Comparison of ENCODE assay signal across 6 cellular contexts in the genomic region with DNA sequence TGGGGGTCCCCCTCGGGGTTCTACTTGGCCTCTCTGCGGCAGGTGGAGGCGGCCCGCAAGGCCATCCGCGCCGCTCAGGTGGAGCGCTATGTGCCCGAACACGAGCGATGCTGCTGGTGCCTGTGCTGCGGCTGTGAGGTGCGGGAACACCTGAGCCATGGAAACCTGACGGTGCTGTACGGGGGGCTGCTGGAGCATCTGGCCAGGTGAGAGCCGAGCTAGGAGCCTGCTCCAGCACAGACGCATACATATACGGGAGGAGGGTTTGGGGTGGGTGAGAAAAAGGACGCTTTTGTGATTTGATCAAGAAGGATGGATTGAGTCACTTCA. TPM values are rescaled to one million over a fixed set of nuclear protein-coding genes. Genes with fewer than 3 reads are reported as not detected.
DNase-seq lines count a peak whose midpoint lies in the region; ATAC-seq, FAIRE-seq and TF ChIP-seq lines count a peak whose summit lies in the region.

No MANE protein-coding gene starts in this region.

- H3K36me3 ChIP-seq in GM12878 (ENCODE audit: control insufficient read depth in 2 of 2, insufficient read depth in 2 of 2, low read length in 1 of 2): 0 out of 4 replicates have a peak, but pooled peaks cover 0 to 2% of the 10 kb centered on the region in 2 experiments

- no peaks in the 10 kb centered on the region for H4K20me1 ChIP-seq in GM12878 (ENCODE audit: control insufficient read depth, insufficient read depth)

- peak; percentile 7 to 13 for ATAC-seq in activated T-cell treated with anti-CD3 and anti-CD28 coated beads, Interleukin-2, amount 50 U/mL, for 4 hours
- ATAC-seq in GM12878 (no peak; the same call in 2 of the 3 replicates), GM19452 (IDR thresholded peaks at IDR 0.05; ENCODE audit: unreplicated experiment) (no peak)

- H3K9me3 Mint-ChIP-seq in activated T-cell treated with anti-CD3 and anti-CD28 coated beads, Interleukin-2, amount 50 U/mL, for 4 hours: no peaks in the 10 kb centered on the region
- no peaks in the 10 kb centered on the region for H3K9me3 Mint-ChIP-seq in nephron

- peak overlapping the region; percentile 48; the same call in 1 of the 2 replicates for H3K27ac ChIP-seq in GM12878 (ENCODE audit: control insufficient read depth, insufficient read depth)

- no peaks in the 10 kb centered on the region for H3K27me3 Mint-ChIP-seq in activated T-cell treated with anti-CD3 and anti-CD28 coated beads, Interleukin-2, amount 50 U/mL, for 4 hours (ENCODE audit: low read depth)
- H3K27me3 Mint-ChIP-seq in nephron (ENCODE audit: low read depth): no peaks in the 10 kb centered on the region

- TSS peak; percentile 75 for BruUV-seq in GM12878 (replicated peaks; lab: Mats Ljungman, UMichigan)

- peaks cover 30% of the 10 kb centered on the region for H3K4me1 Mint-ChIP-seq in activated T-cell treated with anti-CD3 and anti-CD28 coated beads, Interleukin-2, amount 50 U/mL, for 4 hours (ENCODE audit: low read depth)
- H3K4me1 Mint-ChIP-seq in nephron: peaks cover 23% of the 10 kb centered on the region

- no peak for TF ChIP-seq POLR2A in GM12878 (IDR thresholded peaks at IDR 0.05; ENCODE audit: low read depth, low read length)

- no peaks in the 10 kb centered on the region; the same call in none of the 2 replicates for H3K4me1 ChIP-seq in GM12878 (ENCODE audit: control insufficient read depth, insufficient read depth, low read length)

- no peaks in the 10 kb centered on the region for H3K9me3 ChIP-seq in GM12878 (replicated peaks; ENCODE audit: control insufficient read depth, insufficient read depth, low read length)

- peak overlapping the region; percentile 98 for H2AFZ ChIP-seq in GM12878 (ENCODE audit: control insufficient read depth, low read depth, low read length)

- in situ Hi-C loops in GM12878 (cut with MboI): no loop called here

- peaks cover 24% of the 10 kb centered on the region for H3K79me2 ChIP-seq in GM12878 (ENCODE audit: control insufficient read depth, insufficient read depth, low read length)

- no peaks in the 10 kb centered on the region for H3K27me3 ChIP-seq in GM12878 (replicated peaks in 1 of 2; ENCODE audit: control insufficient read depth in 2 of 2, insufficient read depth in 2 of 2, low read length in 1 of 2)

- no peak for FAIRE-seq in GM12878 (lab: Jason Lieb, UNC)

- CTCF ChIA-PET in GM12878 (lab: Yijun Ruan, JAX): interaction anchor here (1.0 to 2.2 kb wide), 2 partner anchors 33 to 326 kb away, joined by 5 read pairs; partner anchors contain the start of gene SLC37A4

- POLR2A ChIA-PET in GM12878 (lab: Charles Lee): interaction anchor here (1.0 to 1.6 kb wide), 6 partner anchors 20 to 123 kb away, joined by 3 to 7 read pairs (median 4); partner anchors contain the start of genes HINFP, RPS25 and TRAPPC4

- DNase-seq in activated T-cell treated with anti-CD3 and anti-CD28 coated beads, Interleukin-2, amount 50 U/mL, for 4 hours: no peak
- DNase-seq in activated T-cell treated with anti-CD3 and anti-CD28 coated beads, Interleukin-2, amount 50 U/mL, for 1 hour: no peak
- no peak for DNase-seq in GM12878 (ENCODE audit: low read depth, low spot score)
- DNase-seq in T1000 (lab: John Stamatoyannopoulos, UW): no peak

- H3K4me2 ChIP-seq in GM12878 (ENCODE audit: control insufficient read depth, insufficient read depth): peak overlapping the region; percentile 63

- TF ChIP-seq CTCF in GM12878 (IDR thresholded peaks at IDR 0.05 in 2 of 3, conservative IDR thresholded peaks at IDR 0.05 in 1 of 3; ENCODE audit: control insufficient read depth in 2 of 3, extremely low read depth in 1 of 3, insufficient read depth in 1 of 3, low read depth in 3 of 3, low read length in 3 of 3) (no peak), nephron (IDR thresholded peaks at IDR 0.05; ENCODE audit: unreplicated experiment in 3 of 3) (no peak)

- RAD21 ChIA-PET in GM12878 (lab: Charles Lee; ENCODE audit: unreplicated experiment): interaction anchor here (1.1 to 1.3 kb wide), 2 partner anchors 18 to 87 kb away, joined by 3 read pairs; no protein-coding TSS in a partner anchor

- SMC1A ChIA-PET in GM12878 (lab: Charles Lee; ENCODE audit: uncharacterized antibody, unreplicated experiment): interaction anchor here (1.2 to 5.7 kb wide), 3 partner anchors 19 to 69 kb away, joined by 3 to 26 read pairs (median 3); partner anchors contain the start of genes RPS25, TRAPPC4 and VPS11

- peaks cover 14% of the 10 kb centered on the region for H3K36me3 Mint-ChIP-seq in activated T-cell treated with anti-CD3 and anti-CD28 coated beads, Interleukin-2, amount 50 U/mL, for 4 hours (ENCODE audit: insufficient read depth)
- peaks cover 25% of the 10 kb centered on the region for H3K36me3 Mint-ChIP-seq in nephron (ENCODE audit: low read depth)

- no peak for TF ChIP-seq RAD21 in GM12878 (IDR thresholded peaks at IDR 0.05; ENCODE audit: insufficient read depth, low read depth, low read length)

- TF ChIP-seq EP300 in GM12878 (IDR thresholded peaks at IDR 0.05; ENCODE audit: borderline replicate concordance in 1 of 2, control insufficient read depth in 1 of 2, low read depth in 2 of 2, low read length in 2 of 2): no peak

- H3K4me3 ChIP-seq in GM12878: peak overlapping the region; percentile 91

- under 1% methylated on average over 19 of the region's 19 CpGs for WGBS in GM12878 (ENCODE audit: insufficient coverage, insufficient replicate concordance, low lambda C conversion rate, missing lambda C conversion rate)

- intact Hi-C loops in GM12878 (cut with micrococcal nuclease; ENCODE audit: unreplicated experiment): no loop called here

- H3K27ac Mint-ChIP-seq in nephron: peak overlapping the region in 2 of 3 experiments; percentile 73 to 79

- peak overlapping the region; percentile 93 for H3K4me3 Mint-ChIP-seq in activated T-cell treated with anti-CD3 and anti-CD28 coated beads, Interleukin-2, amount 50 U/mL, for 4 hours
- H3K4me3 Mint-ChIP-seq in nephron: peak overlapping the region; percentile 89 to 99 (median 94)

- H3K9ac ChIP-seq in GM12878 (ENCODE audit: control insufficient read depth, insufficient read depth, low read length): peak overlapping the region; percentile 74

RNA-seq across cellular contexts. Expression of gene CENATAC, which starts 0.4 kb away (rescaled TPM):
- 10 to 100 TPM; 23.6 to 33.1 (median 31.0) TPM for total RNA-seq in activated T-cell treated with anti-CD3 and anti-CD28 coated beads, Interleukin-2, amount 50 U/mL, for 4 hours
- 125 and 142 TPM in 2 replicates for total RNA-seq in GM12878 (2013; cell fraction: nucleolus; rRNA removed)
- total RNA-seq in GM12878 (2014; rRNA removed) (31.1 and 35.5 TPM in 2 replicates), GM12878 (2014; rRNA removed; fragmentation: Illumina TruSeq; extraction: Trizol) (26.7 and 30.7 TPM in 2 replicates), GM12878 (2021) (19.0 and 24.0 TPM in 2 replicates)
- 12.6 TPM for polyA plus RNA-seq in GM12878 (2011; ENCODE audit: low read depth)
- polyA plus RNA-seq in GM12878 (2011; rRNA removed) (26.4 and 31.1 TPM in 2 replicates), GM12878 (2014; fragmentation: Illumina TruSeq; extraction: Trizol) (17.1 and 19.5 TPM in 2 replicates), GM12878 (2014; fragmentation: Nextera tagmentation; extraction: Ambion mirVana) (1 to 10 TPM; 4.8 to 8.2 TPM), GM12878 (2014; rRNA removed) (33.7 and 37.1 TPM in 2 replicates), GM12878 (2016; fragmentation: Nextera tagmentation; extraction: Ambion mirVana) (10 to 100 TPM; 19.3 to 24.2 TPM)
- 10.8 and 16.9 TPM in 2 replicates for polyA plus RNA-seq in GM12878 (2011; cell fraction: cytosol; rRNA removed)
- polyA plus RNA-seq in GM12878 (2011; cell fraction: nucleus; rRNA removed): 52.1 and 66.2 TPM in 2 replicates
- 12.7 and 17.2 TPM in 2 replicates for polyA plus RNA-seq in GM12878 (2012)
- 22.2 and 24.3 TPM in 2 replicates for polyA minus RNA-seq in GM12878 (2011; rRNA and poly(A)+ RNA removed)
- polyA minus RNA-seq in GM12878 (2011; cell fraction: cytosol; rRNA and poly(A)+ RNA removed): 11.2 and 11.5 TPM in 2 replicates
- 24.2 and 40.4 TPM in 2 replicates for polyA minus RNA-seq in GM12878 (2011; cell fraction: nucleus; rRNA and poly(A)+ RNA removed)

RNA-seq across cellular contexts. Expression of gene RPS25, which starts 19.8 kb away (rescaled TPM):
- total RNA-seq in activated T-cell treated with anti-CD3 and anti-CD28 coated beads, Interleukin-2, amount 50 U/mL, for 4 hours: 1,000 to 10,000 TPM; 1,565 to 1,602 (median 1,576) TPM
- total RNA-seq in GM12878 (2013; cell fraction: nucleolus; rRNA removed): 240 and 366 TPM in 2 replicates
- total RNA-seq in GM12878 (2014; rRNA removed) (886 and 1,063 TPM in 2 replicates), GM12878 (2014; rRNA removed; fragmentation: Illumina TruSeq; extraction: Trizol) (3,203 and 3,262 TPM in 2 replicates), GM12878 (2021) (1,627 and 1,676 TPM in 2 replicates)
- 10,130 TPM for polyA plus RNA-seq in GM12878 (2011; ENCODE audit: low read depth)
- polyA plus RNA-seq in GM12878 (2011; rRNA removed) (1,188 and 1,624 TPM in 2 replicates), GM12878 (2014; fragmentation: Illumina TruSeq; extraction: Trizol) (3,746 and 5,671 TPM in 2 replicates), GM12878 (2014; fragmentation: Nextera tagmentation; extraction: Ambion mirVana) (1,000 to 10,000 TPM; 3,292 to 3,419 TPM), GM12878 (2014; rRNA removed) (1,401 and 2,108 TPM in 2 replicates), GM12878 (2016; fragmentation: Nextera tagmentation; extraction: Ambion mirVana) (1,000 to 10,000 TPM; 2,959 to 3,172 TPM)
- 1,068 and 1,259 TPM in 2 replicates for polyA plus RNA-seq in GM12878 (2011; cell fraction: cytosol; rRNA removed)
- polyA plus RNA-seq in GM12878 (2011; cell fraction: nucleus; rRNA removed): 573 and 676 TPM in 2 replicates
- polyA plus RNA-seq in GM12878 (2012): 2,542 and 2,883 TPM in 2 replicates
- 195 and 260 TPM in 2 replicates for polyA minus RNA-seq in GM12878 (2011; rRNA and poly(A)+ RNA removed)
- 285 and 317 TPM in 2 replicates for polyA minus RNA-seq in GM12878 (2011; cell fraction: cytosol; rRNA and poly(A)+ RNA removed)
- polyA minus RNA-seq in GM12878 (2011; cell fraction: nucleus; rRNA and poly(A)+ RNA removed): 42.4 and 48.0 TPM in 2 replicates

RNA-seq across cellular contexts. Expression of gene TRAPPC4, which starts 20.2 kb away (rescaled TPM):
- 100 to 1,000 TPM; 115 to 146 (median 131) TPM for total RNA-seq in activated T-cell treated with anti-CD3 and anti-CD28 coated beads, Interleukin-2, amount 50 U/mL, for 4 hours
- total RNA-seq in GM12878 (2013; cell fraction: nucleolus; rRNA removed): 40.8 and 43.0 TPM in 2 replicates
- 76.5 and 87.1 TPM in 2 replicates for total RNA-seq in GM12878 (2014; rRNA removed)
- total RNA-seq in GM12878 (2014; rRNA removed; fragmentation: Illumina TruSeq; extraction: Trizol): 66.1 and 69.1 TPM in 2 replicates
- 62.7 and 62.8 TPM in 2 replicates for total RNA-seq in GM12878 (2021)
- polyA plus RNA-seq in GM12878 (2011; ENCODE audit: low read depth): 37.4 TPM
- polyA plus RNA-seq in GM12878 (2011; rRNA removed): 94.2 and 105 TPM in 2 replicates
- polyA plus RNA-seq in GM12878 (2011; cell fraction: cytosol; rRNA removed): 154 and 245 TPM in 2 replicates
- 71.7 and 114 TPM in 2 replicates for polyA plus RNA-seq in GM12878 (2011; cell fraction: nucleus; rRNA removed)
- 53.1 and 53.9 TPM in 2 replicates for polyA plus RNA-seq in GM12878 (2012)
- 56.7 and 61.6 TPM in 2 replicates for polyA plus RNA-seq in GM12878 (2014; fragmentation: Illumina TruSeq; extraction: Trizol)
- polyA plus RNA-seq in GM12878 (2014; fragmentation: Nextera tagmentation; extraction: Ambion mirVana): 100 to 1,000 TPM; 205 to 231 TPM
- 91.5 and 92.7 TPM in 2 replicates for polyA plus RNA-seq in GM12878 (2014; rRNA removed)
- polyA plus RNA-seq in GM12878 (2016; fragmentation: Nextera tagmentation; extraction: Ambion mirVana): 100 to 1,000 TPM; 188 to 196 TPM
- polyA minus RNA-seq in GM12878 (2011; rRNA and poly(A)+ RNA removed): 80.1 and 95.1 TPM in 2 replicates
- 9.5 and 15.8 TPM in 2 replicates for polyA minus RNA-seq in GM12878 (2011; cell fraction: cytosol; rRNA and poly(A)+ RNA removed)
- 30.0 and 42.6 TPM in 2 replicates for polyA minus RNA-seq in GM12878 (2011; cell fraction: nucleus; rRNA and poly(A)+ RNA removed)

RNA-seq across cellular contexts. Expression of gene FOXR1, which starts 26.8 kb away (rescaled TPM):
- total RNA-seq in activated T-cell treated with anti-CD3 and anti-CD28 coated beads, Interleukin-2, amount 50 U/mL, for 4 hours: not detected
- total RNA-seq in GM12878 (2013; cell fraction: nucleolus; rRNA removed): not detected in 2 replicates
- total RNA-seq in GM12878 (2014; rRNA removed) (not detected in 2 replicates), GM12878 (2014; rRNA removed; fragmentation: Illumina TruSeq; extraction: Trizol) (not detected in 2 replicates), GM12878 (2021) (not detected in 2 replicates)
- not detected for polyA plus RNA-seq in GM12878 (2011; ENCODE audit: low read depth)
- polyA plus RNA-seq in GM12878 (2011; rRNA removed) (not detected in 2 replicates), GM12878 (2014; fragmentation: Illumina TruSeq; extraction: Trizol) (not detected in 2 replicates), GM12878 (2014; fragmentation: Nextera tagmentation; extraction: Ambion mirVana) (not detected), GM12878 (2014; rRNA removed) (not detected in 2 replicates), GM12878 (2016; fragmentation: Nextera tagmentation; extraction: Ambion mirVana) (not detected)
- polyA plus RNA-seq in GM12878 (2011; cell fraction: cytosol; rRNA removed): not detected in 2 replicates
- polyA plus RNA-seq in GM12878 (2011; cell fraction: nucleus; rRNA removed): not detected in 2 replicates
- not detected in 2 replicates for polyA plus RNA-seq in GM12878 (2012)
- polyA minus RNA-seq in GM12878 (2011; rRNA and poly(A)+ RNA removed): not detected in 2 replicates
- polyA minus RNA-seq in GM12878 (2011; cell fraction: cytosol; rRNA and poly(A)+ RNA removed): not detected in 2 replicates
- not detected in 2 replicates for polyA minus RNA-seq in GM12878 (2011; cell fraction: nucleus; rRNA and poly(A)+ RNA removed)

RNA-seq across cellular contexts. Expression of gene SLC37A4, which starts 32.3 kb away (rescaled TPM):
- 10 to 100 TPM; 10.1 to 13.8 (median 13.5) TPM for total RNA-seq in activated T-cell treated with anti-CD3 and anti-CD28 coated beads, Interleukin-2, amount 50 U/mL, for 4 hours
- total RNA-seq in GM12878 (2013; cell fraction: nucleolus; rRNA removed): 37.1 and 38.5 TPM in 2 replicates
- total RNA-seq in GM12878 (2014; rRNA removed) (15.5 and 17.1 TPM in 2 replicates), GM12878 (2014; rRNA removed; fragmentation: Illumina TruSeq; extraction: Trizol) (11.5 and 11.6 TPM in 2 replicates), GM12878 (2021) (19.2 and 20.6 TPM in 2 replicates)
- 13.3 TPM for polyA plus RNA-seq in GM12878 (2011; ENCODE audit: low read depth)
- polyA plus RNA-seq in GM12878 (2011; rRNA removed) (22.0 and 29.7 TPM in 2 replicates), GM12878 (2014; fragmentation: Illumina TruSeq; extraction: Trizol) (16.4 and 20.1 TPM in 2 replicates), GM12878 (2014; fragmentation: Nextera tagmentation; extraction: Ambion mirVana) (10 to 100 TPM; 11.9 to 12.1 TPM), GM12878 (2014; rRNA removed) (25.3 and 25.8 TPM in 2 replicates), GM12878 (2016; fragmentation: Nextera tagmentation; extraction: Ambion mirVana) (10 to 100 TPM; 24.2 to 27.8 TPM)
- 45.9 and 47.6 TPM in 2 replicates for polyA plus RNA-seq in GM12878 (2011; cell fraction: cytosol; rRNA removed)
- polyA plus RNA-seq in GM12878 (2011; cell fraction: nucleus; rRNA removed): 136 and 177 TPM in 2 replicates
- polyA plus RNA-seq in GM12878 (2012): 13.9 and 18.0 TPM in 2 replicates
- polyA minus RNA-seq in GM12878 (2011; rRNA and poly(A)+ RNA removed): 40.1 and 45.7 TPM in 2 replicates
- polyA minus RNA-seq in GM12878 (2011; cell fraction: cytosol; rRNA and poly(A)+ RNA removed): 5.3 and 8.1 TPM in 2 replicates
- 21.5 and 27.0 TPM in 2 replicates for polyA minus RNA-seq in GM12878 (2011; cell fraction: nucleus; rRNA and poly(A)+ RNA removed)

Comparison
In these comparisons a context has a peak if more than half of its experiments do, and no peak if none do; other contexts are left out.
1. ATAC-seq: peak in activated T-cell treated with anti-CD3 and anti-CD28 coated beads, Interleukin-2, amount 50 U/mL, for 4 hours (2 of 2); none in GM12878 (single experiment) and GM19452 (single experiment).